17 cellular contexts compared by ENCODE assay signal in the genomic region with DNA sequence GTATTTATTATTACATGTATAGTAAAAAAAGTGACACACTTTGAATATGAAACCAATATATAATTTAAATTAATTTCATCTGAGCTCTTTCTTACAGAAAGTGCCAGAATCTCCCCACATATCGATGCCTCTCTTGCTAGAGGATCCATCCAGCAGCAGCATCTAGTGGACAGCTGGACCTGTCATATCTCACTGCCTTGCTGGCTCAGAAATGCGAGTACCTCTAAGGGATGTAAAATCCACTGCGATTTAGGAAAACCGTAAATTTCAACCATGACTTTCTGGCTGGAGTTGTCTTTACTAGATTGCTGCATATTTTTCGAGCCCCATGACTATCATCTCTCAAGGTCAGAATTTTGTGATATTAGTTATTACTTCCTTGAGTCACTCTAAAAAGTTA.
"Had no signal": no experiment of that assay in that cellular context is flagged by ENCODE, and none has a peak within 500 bp of the region (broad histone marks: within the 10 kb centered on the region; RNA-seq: fewer than 3 reads in every experiment).

No MANE protein-coding gene starts in this region.

- H3K27ac ChIP-seq: RWPE1 had no signal

- DNase-seq: KBM-7, MM.1S, NCI-H1048, NCI-H1105, NCI-H1417, NCI-H1436 treated with DMSO at 0.1 percent for 48 hours, NCI-H1694, NCI-H187 treated with DMSO at 0.1 percent for 48 hours, NCI-H2029 treated with DMSO at 0.1 percent for 48 hours, NCI-H2171, NCI-H226, NCI-H510A, NCI-H524 treated with DMSO at 0.1 percent for 48 hours, PC-3, SHP77, T-helper 1 cell had no signal
